1 cellular context compared by ENCODE assay signal in the genomic region with DNA sequence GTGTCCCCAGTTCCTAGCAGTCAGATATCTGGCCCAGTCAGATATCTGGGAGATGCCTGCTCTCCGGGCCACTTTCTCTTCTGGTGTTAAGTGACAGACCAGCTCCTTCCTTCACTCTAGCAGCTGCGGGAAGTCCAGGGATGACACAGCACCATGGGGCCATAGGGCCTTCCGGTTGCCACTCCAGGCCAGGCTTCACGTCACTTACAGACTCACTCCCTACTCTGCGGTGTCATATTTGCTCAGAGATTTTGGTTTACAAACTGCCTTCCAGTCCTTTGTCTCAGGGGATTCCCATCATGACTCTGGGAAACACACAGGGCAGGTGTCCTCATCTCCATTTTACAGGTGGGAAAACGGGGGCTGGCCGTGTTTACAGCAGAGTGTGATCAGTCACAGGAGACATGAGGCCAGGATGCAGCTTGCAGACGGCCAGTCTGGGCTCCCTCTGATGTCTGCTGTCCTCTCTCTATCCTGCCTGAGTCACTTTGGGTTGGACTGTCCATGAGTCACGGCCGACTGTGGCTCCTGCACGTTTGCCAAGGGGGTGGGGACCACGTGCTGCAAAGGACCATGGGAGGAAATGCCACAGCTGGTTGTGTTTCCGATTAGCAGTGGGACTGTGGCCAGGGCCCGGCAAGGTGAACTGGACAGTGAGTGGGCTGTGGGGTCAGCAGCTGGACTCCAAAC.
A peak's percentile ranks its signal among the peaks of the same experiment; 100 is the strongest.
TF ChIP-seq lines count a peak whose summit lies in the region.

No MANE protein-coding gene starts in this region.

TF ChIP-seq in HepG2, 621 proteins besides CTCF, POLR2A, EP300 and RAD21 (continued from another document and continues in another):
- TF ChIP-seq, protein P1, sequence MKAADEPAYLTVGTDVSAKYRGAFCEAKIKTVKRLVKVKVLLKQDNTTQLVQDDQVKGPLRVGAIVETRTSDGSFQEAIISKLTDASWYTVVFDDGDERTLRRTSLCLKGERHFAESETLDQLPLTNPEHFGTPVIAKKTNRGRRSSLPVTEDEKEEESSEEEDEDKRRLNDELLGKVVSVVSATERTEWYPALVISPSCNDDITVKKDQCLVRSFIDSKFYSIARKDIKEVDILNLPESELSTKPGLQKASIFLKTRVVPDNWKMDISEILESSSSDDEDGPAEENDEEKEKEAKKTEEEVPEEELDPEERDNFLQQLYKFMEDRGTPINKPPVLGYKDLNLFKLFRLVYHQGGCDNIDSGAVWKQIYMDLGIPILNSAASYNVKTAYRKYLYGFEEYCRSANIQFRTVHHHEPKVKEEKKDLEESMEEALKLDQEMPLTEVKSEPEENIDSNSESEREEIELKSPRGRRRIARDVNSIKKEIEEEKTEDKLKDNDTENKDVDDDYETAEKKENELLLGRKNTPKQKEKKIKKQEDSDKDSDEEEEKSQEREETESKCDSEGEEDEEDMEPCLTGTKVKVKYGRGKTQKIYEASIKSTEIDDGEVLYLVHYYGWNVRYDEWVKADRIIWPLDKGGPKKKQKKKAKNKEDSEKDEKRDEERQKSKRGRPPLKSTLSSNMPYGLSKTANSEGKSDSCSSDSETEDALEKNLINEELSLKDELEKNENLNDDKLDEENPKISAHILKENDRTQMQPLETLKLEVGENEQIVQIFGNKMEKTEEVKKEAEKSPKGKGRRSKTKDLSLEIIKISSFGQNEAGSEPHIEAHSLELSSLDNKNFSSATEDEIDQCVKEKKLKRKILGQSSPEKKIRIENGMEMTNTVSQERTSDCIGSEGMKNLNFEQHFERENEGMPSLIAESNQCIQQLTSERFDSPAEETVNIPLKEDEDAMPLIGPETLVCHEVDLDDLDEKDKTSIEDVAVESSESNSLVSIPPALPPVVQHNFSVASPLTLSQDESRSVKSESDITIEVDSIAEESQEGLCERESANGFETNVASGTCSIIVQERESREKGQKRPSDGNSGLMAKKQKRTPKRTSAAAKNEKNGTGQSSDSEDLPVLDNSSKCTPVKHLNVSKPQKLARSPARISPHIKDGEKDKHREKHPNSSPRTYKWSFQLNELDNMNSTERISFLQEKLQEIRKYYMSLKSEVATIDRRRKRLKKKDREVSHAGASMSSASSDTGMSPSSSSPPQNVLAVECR (CRISPR knock-in tag; IDR thresholded peaks at IDR 0.05; ENCODE audit: borderline replicate concordance) = peak; percentile 82
- TF ChIP-seq, protein P2, sequence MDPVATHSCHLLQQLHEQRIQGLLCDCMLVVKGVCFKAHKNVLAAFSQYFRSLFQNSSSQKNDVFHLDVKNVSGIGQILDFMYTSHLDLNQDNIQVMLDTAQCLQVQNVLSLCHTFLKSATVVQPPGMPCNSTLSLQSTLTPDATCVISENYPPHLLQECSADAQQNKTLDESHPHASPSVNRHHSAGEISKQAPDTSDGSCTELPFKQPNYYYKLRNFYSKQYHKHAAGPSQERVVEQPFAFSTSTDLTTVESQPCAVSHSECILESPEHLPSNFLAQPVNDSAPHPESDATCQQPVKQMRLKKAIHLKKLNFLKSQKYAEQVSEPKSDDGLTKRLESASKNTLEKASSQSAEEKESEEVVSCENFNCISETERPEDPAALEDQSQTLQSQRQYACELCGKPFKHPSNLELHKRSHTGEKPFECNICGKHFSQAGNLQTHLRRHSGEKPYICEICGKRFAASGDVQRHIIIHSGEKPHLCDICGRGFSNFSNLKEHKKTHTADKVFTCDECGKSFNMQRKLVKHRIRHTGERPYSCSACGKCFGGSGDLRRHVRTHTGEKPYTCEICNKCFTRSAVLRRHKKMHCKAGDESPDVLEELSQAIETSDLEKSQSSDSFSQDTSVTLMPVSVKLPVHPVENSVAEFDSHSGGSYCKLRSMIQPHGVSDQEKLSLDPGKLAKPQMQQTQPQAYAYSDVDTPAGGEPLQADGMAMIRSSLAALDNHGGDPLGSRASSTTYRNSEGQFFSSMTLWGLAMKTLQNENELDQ (CRISPR knock-in tag; IDR thresholded peaks at IDR 0.05; ENCODE audit: borderline replicate concordance) = no peak
- TF ChIP-seq ZNF75D (CRISPR knock-in tag; IDR thresholded peaks at IDR 0.05; ENCODE audit: borderline replicate concordance) (no peak), PITX1 (CRISPR knock-in tag; IDR thresholded peaks at IDR 0.05) (0 out of 2 replicates have a peak, but pooled peaks have one; percentile 11), SNAPC4 (CRISPR knock-in tag; IDR thresholded peaks at IDR 0.05) (no peak), ARID2 (CRISPR knock-in tag; IDR thresholded peaks at IDR 0.05; ENCODE audit: borderline replicate concordance) (no peak), ZNF552 (CRISPR knock-in tag; IDR thresholded peaks at IDR 0.05; ENCODE audit: borderline replicate concordance) (0 out of 2 replicates have a peak, but pooled peaks have one; percentile 26), REXO4 (CRISPR knock-in tag; IDR thresholded peaks at IDR 0.05; ENCODE audit: borderline replicate concordance) (no peak), NR2F1 (CRISPR knock-in tag; IDR thresholded peaks at IDR 0.05) (no peak), ZNF879 (CRISPR knock-in tag; IDR thresholded peaks at IDR 0.05) (no peak), MYC (CRISPR knock-in tag; IDR thresholded peaks at IDR 0.05; ENCODE audit: borderline replicate concordance) (peak; percentile 96), ZNF792 (CRISPR knock-in tag; IDR thresholded peaks at IDR 0.05) (peak; percentile 93; the same call in 1 of the 2 replicates), ATF6 (CRISPR knock-in tag; conservative IDR thresholded peaks at IDR 0.05) (no peak), ZNF333 (CRISPR knock-in tag; IDR thresholded peaks at IDR 0.05; ENCODE audit: borderline replicate concordance) (0 out of 2 replicates have a peak, but pooled peaks have one; percentile 50)
- TF ChIP-seq, protein P3, sequence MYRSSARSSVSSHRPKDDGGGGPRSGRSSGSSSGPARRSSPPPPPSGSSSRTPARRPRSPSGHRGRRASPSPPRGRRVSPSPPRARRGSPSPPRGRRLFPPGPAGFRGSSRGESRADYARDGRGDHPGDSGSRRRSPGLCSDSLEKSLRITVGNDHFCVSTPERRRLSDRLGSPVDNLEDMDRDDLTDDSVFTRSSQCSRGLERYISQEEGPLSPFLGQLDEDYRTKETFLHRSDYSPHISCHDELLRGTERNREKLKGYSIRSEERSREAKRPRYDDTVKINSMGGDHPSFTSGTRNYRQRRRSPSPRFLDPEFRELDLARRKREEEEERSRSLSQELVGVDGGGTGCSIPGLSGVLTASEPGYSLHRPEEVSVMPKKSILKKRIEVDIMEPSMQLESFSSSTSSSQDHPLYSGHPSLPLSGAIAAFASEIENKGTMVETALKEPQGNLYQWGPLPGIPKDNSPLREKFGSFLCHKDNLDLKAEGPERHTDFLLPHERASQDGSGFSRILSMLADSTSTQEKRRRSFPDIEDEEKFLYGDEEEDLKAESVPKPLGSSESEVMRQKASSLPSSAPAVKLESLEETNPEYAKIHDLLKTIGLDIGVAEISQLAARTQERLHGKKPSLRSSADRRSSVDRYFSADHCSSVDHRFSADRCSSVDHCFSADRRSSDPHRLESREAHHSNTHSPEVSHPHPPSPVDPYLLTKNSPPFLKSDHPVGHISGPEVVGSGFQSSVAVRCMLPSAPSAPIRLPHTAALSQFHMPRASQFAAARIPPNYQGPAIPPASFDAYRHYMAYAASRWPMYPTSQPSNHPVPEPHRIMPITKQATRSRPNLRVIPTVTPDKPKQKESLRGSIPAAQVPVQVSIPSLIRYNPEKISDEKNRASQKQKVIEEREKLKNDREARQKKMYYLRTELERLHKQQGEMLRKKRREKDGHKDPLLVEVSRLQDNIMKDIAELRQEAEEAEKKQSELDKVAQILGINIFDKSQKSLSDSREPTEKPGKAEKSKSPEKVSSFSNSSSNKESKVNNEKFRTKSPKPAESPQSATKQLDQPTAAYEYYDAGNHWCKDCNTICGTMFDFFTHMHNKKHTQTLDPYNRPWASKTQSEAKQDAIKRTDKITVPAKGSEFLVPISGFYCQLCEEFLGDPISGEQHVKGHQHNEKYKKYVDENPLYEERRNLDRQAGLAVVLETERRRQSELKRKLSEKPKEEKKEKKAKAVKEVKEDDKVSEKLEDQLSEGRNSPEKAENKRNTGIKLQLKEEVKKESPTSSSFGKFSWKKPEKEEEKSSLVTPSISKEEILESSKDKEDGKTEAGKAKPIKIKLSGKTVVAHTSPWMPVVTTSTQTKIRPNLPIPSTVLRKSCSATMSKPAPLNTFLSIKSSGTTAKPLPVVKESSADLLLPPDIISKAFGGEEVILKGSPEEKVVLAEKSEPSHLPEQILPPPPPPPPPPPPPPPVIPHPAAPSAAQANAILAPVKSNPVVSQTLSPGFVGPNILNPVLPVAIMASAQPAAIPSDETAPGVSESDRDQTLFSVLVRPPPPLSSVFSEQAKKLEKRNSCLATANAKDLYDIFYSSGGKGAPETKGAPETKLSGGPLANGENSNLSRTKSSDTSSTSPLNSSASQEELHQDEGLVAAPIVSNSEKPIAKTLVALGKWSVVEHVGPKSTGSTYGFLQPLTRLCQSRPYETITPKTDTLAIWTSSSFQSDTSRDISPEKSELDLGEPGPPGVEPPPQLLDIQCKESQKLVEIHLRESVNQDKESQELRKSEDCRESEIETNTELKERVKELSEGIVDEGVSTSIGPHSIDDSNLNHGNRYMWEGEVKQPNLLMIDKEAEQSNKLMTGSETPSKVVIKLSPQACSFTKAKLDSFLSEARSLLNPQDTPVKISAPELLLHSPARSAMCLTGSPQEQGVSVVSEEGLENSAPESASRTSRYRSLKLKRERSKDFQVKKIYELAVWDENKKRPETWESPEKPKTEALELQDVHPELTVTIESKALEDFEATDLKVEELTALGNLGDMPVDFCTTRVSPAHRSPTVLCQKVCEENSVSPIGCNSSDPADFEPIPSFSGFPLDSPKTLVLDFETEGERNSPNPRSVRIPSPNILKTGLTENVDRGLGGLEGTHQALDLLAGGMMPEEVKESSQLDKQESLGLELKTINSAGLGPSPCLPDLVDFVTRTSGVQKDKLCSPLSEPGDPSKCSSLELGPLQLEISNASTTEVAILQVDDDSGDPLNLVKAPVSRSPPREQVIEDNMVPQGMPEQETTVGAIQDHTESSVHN (CRISPR knock-in tag; IDR thresholded peaks at IDR 0.05) = no peak
- TF ChIP-seq, protein P4, sequence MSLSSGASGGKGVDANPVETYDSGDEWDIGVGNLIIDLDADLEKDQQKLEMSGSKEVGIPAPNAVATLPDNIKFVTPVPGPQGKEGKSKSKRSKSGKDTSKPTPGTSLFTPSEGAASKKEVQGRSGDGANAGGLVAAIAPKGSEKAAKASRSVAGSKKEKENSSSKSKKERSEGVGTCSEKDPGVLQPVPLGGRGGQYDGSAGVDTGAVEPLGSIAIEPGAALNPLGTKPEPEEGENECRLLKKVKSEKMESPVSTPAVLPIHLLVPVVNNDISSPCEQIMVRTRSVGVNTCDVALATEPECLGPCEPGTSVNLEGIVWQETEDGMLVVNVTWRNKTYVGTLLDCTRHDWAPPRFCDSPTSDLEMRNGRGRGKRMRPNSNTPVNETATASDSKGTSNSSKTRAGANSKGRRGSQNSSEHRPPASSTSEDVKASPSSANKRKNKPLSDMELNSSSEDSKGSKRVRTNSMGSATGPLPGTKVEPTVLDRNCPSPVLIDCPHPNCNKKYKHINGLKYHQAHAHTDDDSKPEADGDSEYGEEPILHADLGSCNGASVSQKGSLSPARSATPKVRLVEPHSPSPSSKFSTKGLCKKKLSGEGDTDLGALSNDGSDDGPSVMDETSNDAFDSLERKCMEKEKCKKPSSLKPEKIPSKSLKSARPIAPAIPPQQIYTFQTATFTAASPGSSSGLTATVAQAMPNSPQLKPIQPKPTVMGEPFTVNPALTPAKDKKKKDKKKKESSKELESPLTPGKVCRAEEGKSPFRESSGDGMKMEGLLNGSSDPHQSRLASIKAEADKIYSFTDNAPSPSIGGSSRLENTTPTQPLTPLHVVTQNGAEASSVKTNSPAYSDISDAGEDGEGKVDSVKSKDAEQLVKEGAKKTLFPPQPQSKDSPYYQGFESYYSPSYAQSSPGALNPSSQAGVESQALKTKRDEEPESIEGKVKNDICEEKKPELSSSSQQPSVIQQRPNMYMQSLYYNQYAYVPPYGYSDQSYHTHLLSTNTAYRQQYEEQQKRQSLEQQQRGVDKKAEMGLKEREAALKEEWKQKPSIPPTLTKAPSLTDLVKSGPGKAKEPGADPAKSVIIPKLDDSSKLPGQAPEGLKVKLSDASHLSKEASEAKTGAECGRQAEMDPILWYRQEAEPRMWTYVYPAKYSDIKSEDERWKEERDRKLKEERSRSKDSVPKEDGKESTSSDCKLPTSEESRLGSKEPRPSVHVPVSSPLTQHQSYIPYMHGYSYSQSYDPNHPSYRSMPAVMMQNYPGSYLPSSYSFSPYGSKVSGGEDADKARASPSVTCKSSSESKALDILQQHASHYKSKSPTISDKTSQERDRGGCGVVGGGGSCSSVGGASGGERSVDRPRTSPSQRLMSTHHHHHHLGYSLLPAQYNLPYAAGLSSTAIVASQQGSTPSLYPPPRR (CRISPR knock-in tag; IDR thresholded peaks at IDR 0.05; ENCODE audit: borderline replicate concordance) = peak; percentile 65; the same call in 1 of the 2 replicates
